29 cellular contexts compared by ENCODE assay signal in genomic region chr22:46600397-46600796, GRCh38.
"Had no signal": no experiment of that assay in that cellular context is flagged by ENCODE, and none has a peak within 500 bp of the region (broad histone marks: within the 10 kb centered on the region; RNA-seq: fewer than 3 reads in every experiment).

No MANE protein-coding gene starts in this region.

- H2AFZ ChIP-seq: parathyroid adenoma had no signal

- ATAC-seq: activated CD8-positive, alpha-beta T cell treated with anti-CD3 and anti-CD28 coated beads, Interleukin-2, amount 10 ng/mL, durations not matched to agents 7 days and 5 days; gastrocnemius medialis; left lung; right lobe of liver; stimulated activated memory B cell treated with anti-CD40 and anti-IgM and Interleukin-4, amounts not matched to agents 10 μg/mL and 1 μg/mL and 100 μg/mL, for 72 hours had no signal

- H3K4me3 ChIP-seq: adrenal gland, ascending aorta, esophagus squamous epithelium, gastrocnemius medialis, right lobe of liver, stomach, suprapubic skin, tibial nerve, vagina had no signal

- H3K27ac Mint-ChIP-seq: activated CD8-positive, alpha-beta T cell treated with anti-CD3 and anti-CD28 coated beads, Interleukin-2, amount 10 ng/mL, durations not matched to agents 7 days and 5 days; activated naive CD8-positive, alpha-beta T cell; stimulated activated memory B cell treated with anti-CD40 and anti-IgM and Interleukin-4, amounts not matched to agents 10 μg/mL and 1 μg/mL and 100 μg/mL, for 72 hours; T-helper 2 cell treated with Interferon-gamma antibody and Interleukin-4, amounts not matched to agents 5 μg/mL and 100 μg/mL, for 36 hours had no signal

- H3K9ac ChIP-seq: parathyroid adenoma had no signal

- DNase-seq: activated CD4-positive, alpha-beta T cell treated with anti-CD3 and anti-CD28 coated beads for 1 hour; activated CD4-positive, alpha-beta T cell treated with anti-CD3 and anti-CD28 coated beads, Interleukin-2, amount 50 U/mL, for 1 hour; activated CD8-positive, alpha-beta T cell treated with anti-CD3 and anti-CD28 coated beads, Interleukin-2, amount 10 ng/mL, durations not matched to agents 7 days and 5 days; activated gamma-delta T cell treated with Interleukin-2 at 50 U/mL for 16 hours; activated T-cell treated with anti-CD3 and anti-CD28 coated beads, Interleukin-2, amount 50 U/mL, for 1 hour; adrenal gland; brain microvascular endothelial cell; esophagus squamous epithelium; gastrocnemius medialis; hippocampal formation; kidney glomerular epithelial cell; left lung; mammary epithelial cell; nucleus accumbens; right lobe of liver; small intestine; stimulated activated CD4-positive, alpha-beta T cell treated with anti-CD3 and anti-CD28 coated beads, Interleukin-15, amount 100 ng/mL, for 24 hours; stomach had no signal

- H3K9me3 Mint-ChIP-seq: central memory CD8-positive, alpha-beta T cell; nephron; stimulated activated memory B cell treated with anti-CD40 and anti-IgM and Interleukin-4, amounts not matched to agents 10 μg/mL and 1 μg/mL and 100 μg/mL, for 72 hours had no signal

- H3K36me3 Mint-ChIP-seq: activated naive CD8-positive, alpha-beta T cell had no signal

- H3K27ac ChIP-seq: brain microvascular endothelial cell, parathyroid adenoma, suprapubic skin, vagina, VCaP had no signal

- H3K27me3 ChIP-seq: adrenal gland, ascending aorta, brain microvascular endothelial cell, esophagus squamous epithelium, gastrocnemius medialis, left lung, right lobe of liver, stomach, suprapubic skin, tibial nerve, vagina had no signal

- H3K4me3 Mint-ChIP-seq: activated CD8-positive, alpha-beta T cell treated with anti-CD3 and anti-CD28 coated beads, Interleukin-2, amount 10 ng/mL, durations not matched to agents 7 days and 5 days; activated naive CD8-positive, alpha-beta T cell; central memory CD8-positive, alpha-beta T cell; nephron; stimulated activated memory B cell treated with anti-CD40 and anti-IgM and Interleukin-4, amounts not matched to agents 10 μg/mL and 1 μg/mL and 100 μg/mL, for 72 hours; T-helper 2 cell treated with Interferon-gamma antibody and Interleukin-4, amounts not matched to agents 5 μg/mL and 100 μg/mL, for 36 hours had no signal

- H3K9me3 ChIP-seq: adrenal gland, ascending aorta, esophagus squamous epithelium, gastrocnemius medialis, left lung, right lobe of liver, stomach, suprapubic skin, tibial nerve, vagina had no signal

- H3K4me1 ChIP-seq: right lobe of liver had no signal

- H3K36me3 ChIP-seq: adrenal gland, ascending aorta, brain microvascular endothelial cell, esophagus squamous epithelium, gastrocnemius medialis, left lung, right lobe of liver, stomach, suprapubic skin, tibial nerve, vagina had no signal

- H3K27me3 Mint-ChIP-seq: activated naive CD8-positive, alpha-beta T cell; central memory CD8-positive, alpha-beta T cell; stimulated activated memory B cell treated with anti-CD40 and anti-IgM and Interleukin-4, amounts not matched to agents 10 μg/mL and 1 μg/mL and 100 μg/mL, for 72 hours had no signal
